Comparison of ENCODE assay signal across 13 cellular contexts in genomic region chr1:174913225-174913903, GRCh38.
"Had no signal": no experiment of that assay in that cellular context is flagged by ENCODE, and none has a peak within 500 bp of the region (broad histone marks: within the 10 kb centered on the region; RNA-seq: fewer than 3 reads in every experiment).

No MANE protein-coding gene starts in this region.

- H3K27me3 Mint-ChIP-seq: activated CD4-positive, alpha-beta T cell treated with anti-CD3 and anti-CD28 coated beads, Interleukin-2, amount 10 ng/mL, durations not matched to agents 24 days and 14 days; stimulated activated naive CD8-positive, alpha-beta T cell treated with anti-CD3 and anti-CD28 coated beads, Interleukin-15, Interleukin-2, amounts not matched to agents 100 ng/mL and 50 ng/mL, for 24 hours had no signal

- H3K36me3 ChIP-seq: ascending aorta, esophagus squamous epithelium, left ventricle myocardium inferior, sigmoid colon, vagina, WERI-Rb-1 had no signal

- H3K27me3 ChIP-seq: ascending aorta, esophagus squamous epithelium, sigmoid colon, testis, vagina had no signal

- H3K27ac Mint-ChIP-seq: activated CD4-positive, alpha-beta T cell treated with anti-CD3 and anti-CD28 coated beads, Interleukin-2, amount 10 ng/mL, durations not matched to agents 24 days and 14 days; stimulated activated naive CD8-positive, alpha-beta T cell treated with anti-CD3 and anti-CD28 coated beads, Interleukin-15, Interleukin-2, amounts not matched to agents 100 ng/mL and 50 ng/mL, for 24 hours had no signal

- H3K9me3 ChIP-seq: ascending aorta, esophagus squamous epithelium, left ventricle myocardium inferior, sigmoid colon, testis, vagina had no signal

- H3K27ac ChIP-seq: ascending aorta, esophagus squamous epithelium, left ventricle myocardium inferior, sigmoid colon, testis, vagina, WERI-Rb-1 had no signal

- H3K4me3 ChIP-seq: ascending aorta, esophagus squamous epithelium, left ventricle myocardium inferior, sigmoid colon, testis, vagina had no signal

- DNase-seq: activated CD4-positive, alpha-beta T cell treated with anti-CD3 and anti-CD28 coated beads, Interleukin-2, amount 10 ng/mL, durations not matched to agents 24 days and 14 days; activated effector memory CD4-positive, alpha-beta T cell treated with anti-CD3 and anti-CD28 coated beads, Interleukin-2, amount 50 U/mL, for 16 hours; esophagus squamous epithelium; foreskin fibroblast; left ventricle myocardium inferior; mesenchymal stem cell; sigmoid colon; stimulated activated CD4-positive, alpha-beta T cell treated with anti-CD3 and anti-CD28 coated beads, Interleukin-2, amount 100 ng/mL, for 24 hours; testis; WERI-Rb-1 had no signal

- H3K9me3 Mint-ChIP-seq: activated CD4-positive, alpha-beta T cell treated with anti-CD3 and anti-CD28 coated beads, Interleukin-2, amount 10 ng/mL, durations not matched to agents 24 days and 14 days; stimulated activated naive CD8-positive, alpha-beta T cell treated with anti-CD3 and anti-CD28 coated beads, Interleukin-15, Interleukin-2, amounts not matched to agents 100 ng/mL and 50 ng/mL, for 24 hours had no signal

- H3K4me3 Mint-ChIP-seq: activated CD4-positive, alpha-beta T cell treated with anti-CD3 and anti-CD28 coated beads, Interleukin-2, amount 10 ng/mL, durations not matched to agents 24 days and 14 days; stimulated activated naive CD8-positive, alpha-beta T cell treated with anti-CD3 and anti-CD28 coated beads, Interleukin-15, Interleukin-2, amounts not matched to agents 100 ng/mL and 50 ng/mL, for 24 hours had no signal

- H3K4me1 ChIP-seq: ascending aorta, esophagus squamous epithelium, left ventricle myocardium inferior, sigmoid colon had no signal
